Comparison of ENCODE assay signal across 8 cellular contexts in genomic region chr4:2934813-2935761, GRCh38. TPM values are rescaled to one million over a fixed set of nuclear protein-coding genes. Genes with fewer than 3 reads are reported as not detected.
DNase-seq lines count a peak whose midpoint lies in the region; ATAC-seq lines count a peak whose summit lies in the region.

No MANE protein-coding gene starts in this region.

- peak overlapping the region; percentile 86 for H3K4me3 ChIP-seq in Jurkat, Clone E6-1 (ENCODE audit: low read length)
- H3K4me3 ChIP-seq in esophagus (ENCODE audit: low read depth in 1 of 2, low read length in 2 of 2) (peak overlapping the region; percentile 72 to 85), mucosa of stomach (ENCODE audit: low read length) (peak overlapping the region; percentile 78)

- H3K4me1 ChIP-seq in esophagus (ENCODE audit: control insufficient read depth in 2 of 2, insufficient read depth in 2 of 2, low read length in 1 of 2) (peaks cover 0 to 21% of the 10 kb centered on the region in 2 donors), mucosa of stomach (ENCODE audit: control insufficient read depth, insufficient read depth, low read length) (peaks cover 55% of the 10 kb centered on the region)

- peak; percentile 49 for ATAC-seq in GM21423 (IDR thresholded peaks at IDR 0.05; ENCODE audit: unreplicated experiment)

- no peaks in the 10 kb centered on the region for H3K9me3 ChIP-seq in esophagus (ENCODE audit: control insufficient read depth in 2 of 2, insufficient read depth in 1 of 2, low read depth in 1 of 2, low read length in 1 of 2)
- H3K9me3 ChIP-seq in mucosa of stomach (ENCODE audit: control insufficient read depth, low read length) = no peaks in the 10 kb centered on the region

- H3K27ac ChIP-seq in esophagus (ENCODE audit: low read depth in 2 of 2, low read length in 1 of 2) = peak overlapping the region; percentile 92 to 96

- 1% methylated on average over 61 to 70 of the region's 70 CpGs for WGBS in esophagus, 2 donors

- DNase-seq in COR-L47 (lab: John Stamatoyannopoulos, UW) = peak; percentile 80
- DNase-seq in Jurkat, Clone E6-1 (ENCODE audit: low read depth, low spot score) = peak; percentile 85
- DNase-seq in OCI-M1 (lab: John Stamatoyannopoulos, UW) = peak; percentile 94
- DNase-seq in activated T-cell treated with anti-CD3 and anti-CD28 coated beads, Interleukin-2, amount 50 U/mL, for 1 hour = peak; percentile 98
- DNase-seq in stimulated activated CD8-positive, alpha-beta memory T cell treated with anti-CD3 and anti-CD28 coated beads, Interleukin-4, amount 100 ng/mL, for 24 hours (ENCODE audit: low read depth) = peak; percentile 94

- H3K36me3 ChIP-seq in esophagus (ENCODE audit: control insufficient read depth in 2 of 2, insufficient read depth in 2 of 2, low read length in 1 of 2) (peaks cover 15 to 36% of the 10 kb centered on the region in 2 donors), mucosa of stomach (ENCODE audit: control insufficient read depth, insufficient read depth, low read length) (peaks cover 6% of the 10 kb centered on the region)

- H3K27me3 ChIP-seq in esophagus (ENCODE audit: control insufficient read depth in 1 of 2, insufficient read depth in 2 of 2, low read length in 2 of 2) (no peaks in the 10 kb centered on the region), mucosa of stomach (ENCODE audit: control insufficient read depth, insufficient read depth, low read length) (no peaks in the 10 kb centered on the region)

- peak overlapping the region; percentile 92 for H3K9ac ChIP-seq in mucosa of stomach (ENCODE audit: low read length)

RNA-seq across cellular contexts. Expression of gene NOP14, which starts 28.1 kb away (rescaled TPM):
- 70.7 TPM for polyA plus RNA-seq in Jurkat, Clone E6-1 (2012; ENCODE audit: insufficient read depth, insufficient read length)
- 10 to 100 TPM; 11.9 to 15.1 TPM for polyA plus RNA-seq in esophagus

RNA-seq across cellular contexts. Expression of gene GRK4, which starts 28.3 kb away (rescaled TPM):
- 7.8 TPM for polyA plus RNA-seq in Jurkat, Clone E6-1 (2012; ENCODE audit: insufficient read depth, insufficient read length)
- 1 to 10 TPM; 1.2 to 1.7 TPM for polyA plus RNA-seq in esophagus

Comparison
In these comparisons a context has a peak if more than half of its experiments do, and no peak if none do; other contexts are left out.
1. Peak in every context shown above with its lines: DNase-seq, ATAC-seq, H3K4me3 ChIP-seq and H3K27ac ChIP-seq.